In the genomic region with DNA sequence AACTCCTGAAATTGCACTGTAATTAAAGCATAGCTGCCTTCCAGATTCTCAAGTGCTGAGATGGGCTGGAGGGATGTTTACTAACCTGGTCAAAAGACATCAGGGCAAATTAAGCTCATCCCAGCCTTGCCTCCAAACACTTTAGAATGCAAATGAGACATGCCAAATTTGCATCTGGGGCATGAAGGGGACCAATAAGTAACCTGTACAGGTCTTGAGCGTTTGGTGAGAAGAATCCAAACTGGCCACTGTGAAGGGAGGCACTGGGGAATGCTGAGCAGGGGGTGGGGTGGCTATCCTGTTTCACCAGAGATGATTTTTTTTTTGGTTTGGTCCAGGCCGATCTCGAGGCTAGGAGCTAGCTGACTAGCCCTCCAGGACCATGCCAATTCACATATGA, we compare ENCODE assay signal across 7 cellular contexts. TPM values are rescaled to one million over a fixed set of nuclear protein-coding genes. Genes with fewer than 3 reads are reported as not detected.
DNase-seq lines count a peak whose midpoint lies in the region; ATAC-seq and TF ChIP-seq lines count a peak whose summit lies in the region.

No MANE protein-coding gene starts in this region.

- intact Hi-C loops in ovary (cut with DNase I), result no loop called here

- no peaks in the 10 kb centered on the region for H3K27me3 ChIP-seq in iPS-18a (ENCODE audit: control insufficient read depth, insufficient read depth, low read length)
- H3K27me3 ChIP-seq in ovary, result no peaks in the 10 kb centered on the region

- WGBS in ovary, 3 donors, result 14 to 30% (median 21%) methylated on average over 3 of the region's 3 CpGs

- H3K9ac ChIP-seq in iPS-18a (ENCODE audit: low read length), result no peak overlapping the region

- H3K4me1 ChIP-seq in iPS-18a (ENCODE audit: control insufficient read depth, low read depth, low read length) (peaks cover 48% of the 10 kb centered on the region), ovary (ENCODE audit: insufficient read depth) (peaks cover 3% of the 10 kb centered on the region)

- H3K27ac ChIP-seq in iPS-18a (ENCODE audit: low read length) (peak overlapping the region; percentile 28), ovary (no peak overlapping the region)

- peak; percentile 28 for ATAC-seq in GM18858 (IDR thresholded peaks at IDR 0.05; ENCODE audit: unreplicated experiment)
- ATAC-seq in GM21786 (IDR thresholded peaks at IDR 0.05; ENCODE audit: unreplicated experiment), result peak; percentile 34

- H3K36me3 ChIP-seq in iPS-18a (ENCODE audit: control insufficient read depth, low read depth, low read length) (no peaks in the 10 kb centered on the region), ovary (no peaks in the 10 kb centered on the region)

- H3K4me3 ChIP-seq in iPS-18a (ENCODE audit: low read length) (peak overlapping the region; percentile 26), ovary (no peak overlapping the region)

- TF ChIP-seq EP300 in ovary (IDR thresholded peaks at IDR 0.05), result no peak

- no peaks in the 10 kb centered on the region for H3K9me3 ChIP-seq in iPS-18a (ENCODE audit: control insufficient read depth, low read depth, low read length)
- no peaks in the 10 kb centered on the region for H3K9me3 ChIP-seq in ovary

- DNase-seq in NCI-H146 (lab: John Stamatoyannopoulos, UW) (peak; percentile 42), ovary (no peak), SW 1271 (lab: John Stamatoyannopoulos, UW) (no peak)
- DNase-seq in activated T-cell treated with anti-CD3 and anti-CD28 coated beads, Interleukin-2, amount 50 U/mL, for 1 hour, result no peak

- no peak for TF ChIP-seq POLR2A in ovary (IDR thresholded peaks at IDR 0.05)

- TF ChIP-seq CTCF in ovary (IDR thresholded peaks at IDR 0.05), result no peak

RNA-seq across cellular contexts. Expression of gene ADA2, which starts 38.3 kb away (rescaled TPM):
- total RNA-seq in ovary, result 10 to 100 TPM in 4 of 7 donors, 1 to 10 TPM in 3; 2.0 to 15.7 (median 12.3) TPM
- polyA plus RNA-seq in ovary, result 10 to 100 TPM; 13.4 to 41.6 TPM
